Comparison of ENCODE assay signal across 33 cellular contexts in genomic region chr9:120787906-120788305, GRCh38. TPM values are rescaled to one million over a fixed set of nuclear protein-coding genes. Genes with fewer than 3 reads are reported as not detected.
DNase-seq lines count a peak whose midpoint lies in the region; ATAC-seq, FAIRE-seq and TF ChIP-seq lines count a peak whose summit lies in the region.
"Had no signal": no experiment of that assay in that cellular context is flagged by ENCODE, and none has a peak within 500 bp of the region (broad histone marks: within the 10 kb centered on the region; RNA-seq: fewer than 3 reads in every experiment).

No MANE protein-coding gene starts in this region.

- H3K27ac ChIP-seq in pancreas = no peak overlapping the region
- H3K27ac ChIP-seq: right atrium auricular region, SJSA1 had no signal

- intact Hi-C loops in pancreas (cut with DNase I) = no loop called here

- H3K27me3 ChIP-seq in Loucy (ENCODE audit: insufficient read depth, low read length, poor library complexity, severe bottlenecking) (no peaks in the 10 kb centered on the region), pancreas (no peaks in the 10 kb centered on the region)
- H3K27me3 ChIP-seq: BE2C, right atrium auricular region, SJSA1, upper lobe of left lung had no signal

- no peaks in the 10 kb centered on the region for H3K27me3 Mint-ChIP-seq in activated T-cell treated with anti-CD3 and anti-CD28 coated beads, Interleukin-2, amount 50 U/mL, for 24 hours
- no peaks in the 10 kb centered on the region for H3K27me3 Mint-ChIP-seq in effector memory CD8-positive, alpha-beta T cell
- no peaks in the 10 kb centered on the region for H3K27me3 Mint-ChIP-seq in stimulated activated naive CD8-positive, alpha-beta T cell treated with anti-CD3 and anti-CD28 coated beads, Interleukin-15, amount 100 ng/mL, for 72 hours
- H3K27me3 Mint-ChIP-seq: activated naive CD4-positive, alpha-beta T cell treated with anti-CD3 and anti-CD28 coated beads, Interleukin-2, amount 50 U/mL, for 24 hours; T-cell had no signal

- WGBS in pancreas, 2 donors = 36 to 46% methylated on average over 5 of the region's 5 CpGs

- no peak for DNase-seq in activated T-cell treated with anti-CD3 and anti-CD28 coated beads, Interleukin-2, amount 50 U/mL, for 24 hours
- DNase-seq in activated T-cell treated with anti-CD3 and anti-CD28 coated beads, Interleukin-2, amount 50 U/mL, for 48 hours = no peak
- DNase-seq in effector memory CD8-positive, alpha-beta T cell = no peak
- DNase-seq in pancreas (no peak), cerebellar nuclear complex (lab: John Stamatoyannopoulos, UW) (no peak)
- no peak for DNase-seq in stimulated activated naive CD8-positive, alpha-beta T cell treated with anti-CD3 and anti-CD28 coated beads, Interleukin-15, amount 100 ng/mL, for 72 hours
- DNase-seq: activated CD4-positive, CD25-positive, alpha-beta regulatory T cell treated with anti-CD3 and anti-CD28 coated beads, Interleukin-2, amount 50 U/mL, for 72 hours; anterior cingulate cortex; BE2C; Caco-2; caudate nucleus; dermis blood vessel endothelial cell; DMS79; GF-D8; H9; hypothalamus; mesendoderm; MM.1S; NCI-H1417 treated with DMSO at 0.1 percent for 48 hours; NCI-H2081 treated with DMSO at 0.1 percent for 48 hours; NCI-H226; NCI-H748 treated with DMSO at 0.1 percent for 48 hours; stimulated activated CD4-positive, alpha-beta T cell treated with anti-CD3 and anti-CD28 coated beads, Interleukin-1b, Interleukin-23, amount 100 ng/mL, for 48 hours; T-cell had no signal

- H3K27ac Mint-ChIP-seq in activated T-cell treated with anti-CD3 and anti-CD28 coated beads, Interleukin-2, amount 50 U/mL, for 24 hours = peak overlapping the region; percentile 61
- peak overlapping the region; percentile 5 to 32 for H3K27ac Mint-ChIP-seq in effector memory CD8-positive, alpha-beta T cell
- H3K27ac Mint-ChIP-seq in stimulated activated naive CD8-positive, alpha-beta T cell treated with anti-CD3 and anti-CD28 coated beads, Interleukin-15, amount 100 ng/mL, for 72 hours = peak overlapping the region in 1 of 2 donors; percentile 76
- H3K27ac Mint-ChIP-seq: activated naive CD4-positive, alpha-beta T cell treated with anti-CD3 and anti-CD28 coated beads, Interleukin-2, amount 50 U/mL, for 24 hours; H9 had no signal

- H3K9me3 ChIP-seq in Loucy (ENCODE audit: insufficient read depth, low read depth, low read length) = no peaks in the 10 kb centered on the region
- no peaks in the 10 kb centered on the region for H3K9me3 ChIP-seq in pancreas
- H3K9me3 ChIP-seq: BE2C, Caco-2, right atrium auricular region, SJSA1, upper lobe of left lung had no signal

- peaks cover 59% of the 10 kb centered on the region for H4K20me1 ChIP-seq in Loucy (ENCODE audit: insufficient read depth, low read length, poor library complexity, severe bottlenecking)

- TF ChIP-seq CTCF in Loucy (conservative IDR thresholded peaks at IDR 0.05; ENCODE audit: low read length) (no peak), pancreas (IDR thresholded peaks at IDR 0.05) (no peak)

- H3K36me3 ChIP-seq in Loucy (ENCODE audit: insufficient read depth, low read length) (peaks cover 18% of the 10 kb centered on the region), pancreas (no peaks in the 10 kb centered on the region)

- H3K4me3 ChIP-seq in Loucy (ENCODE audit: low read length, poor library complexity, severe bottlenecking) (peak overlapping the region; percentile 62), pancreas (no peak overlapping the region)
- H3K4me3 ChIP-seq: right atrium auricular region, SJSA1, smooth muscle cell, upper lobe of left lung had no signal

- H3K4me2 ChIP-seq in Loucy (ENCODE audit: low read depth, low read length, poor library complexity, severe bottlenecking) = peak overlapping the region; percentile 96
- H3K4me2 ChIP-seq: smooth muscle cell had no signal

- H3K36me3 Mint-ChIP-seq in activated T-cell treated with anti-CD3 and anti-CD28 coated beads, Interleukin-2, amount 50 U/mL, for 24 hours (ENCODE audit: low read depth) = peaks cover 88% of the 10 kb centered on the region
- peaks cover 60% of the 10 kb centered on the region for H3K36me3 Mint-ChIP-seq in effector memory CD8-positive, alpha-beta T cell (ENCODE audit: insufficient read depth)

- no peak overlapping the region for H3K4me3 Mint-ChIP-seq in activated T-cell treated with anti-CD3 and anti-CD28 coated beads, Interleukin-2, amount 50 U/mL, for 24 hours
- H3K4me3 Mint-ChIP-seq in effector memory CD8-positive, alpha-beta T cell = peak overlapping the region in 1 of 2 donors; percentile 17
- H3K4me3 Mint-ChIP-seq in stimulated activated naive CD8-positive, alpha-beta T cell treated with anti-CD3 and anti-CD28 coated beads, Interleukin-15, amount 100 ng/mL, for 72 hours = no peak overlapping the region
- H3K4me3 Mint-ChIP-seq: H9 had no signal

- peaks cover 75% of the 10 kb centered on the region for H3K4me1 Mint-ChIP-seq in activated T-cell treated with anti-CD3 and anti-CD28 coated beads, Interleukin-2, amount 50 U/mL, for 24 hours (ENCODE audit: low read depth)
- peaks cover 45 to 76% of the 10 kb centered on the region in 2 donors for H3K4me1 Mint-ChIP-seq in effector memory CD8-positive, alpha-beta T cell (ENCODE audit: low read depth in 2 of 2)
- H3K4me1 Mint-ChIP-seq in stimulated activated naive CD8-positive, alpha-beta T cell treated with anti-CD3 and anti-CD28 coated beads, Interleukin-15, amount 100 ng/mL, for 72 hours = peaks cover 68% of the 10 kb centered on the region

- peaks cover 98% of the 10 kb centered on the region for H3K79me2 ChIP-seq in Loucy (ENCODE audit: insufficient read depth, low read length)

- no peak for ATAC-seq in effector memory CD8-positive, alpha-beta T cell (replicated peaks)
- ATAC-seq in pancreas (peak in 3 of 4 donors; percentile 30 to 46 (median 39)), HG02852 (IDR thresholded peaks at IDR 0.05; ENCODE audit: unreplicated experiment) (no peak)
- no peak for ATAC-seq in stimulated activated naive CD8-positive, alpha-beta T cell treated with anti-CD3 and anti-CD28 coated beads, Interleukin-15, amount 100 ng/mL, for 72 hours
- ATAC-seq: T-cell had no signal

- H3K4me1 ChIP-seq in Loucy (ENCODE audit: insufficient read depth, low read length, poor library complexity, severe bottlenecking) (peaks cover 77% of the 10 kb centered on the region), pancreas (peaks cover 13 to 31% (median 24%) of the 10 kb centered on the region in 3 donors)
- H3K4me1 ChIP-seq: BE2C had no signal

- H3K9me2 ChIP-seq in Loucy (replicated peaks; ENCODE audit: low read depth, low read length) = no peaks in the 10 kb centered on the region

- H3K9me3 Mint-ChIP-seq in activated T-cell treated with anti-CD3 and anti-CD28 coated beads, Interleukin-2, amount 50 U/mL, for 24 hours = no peaks in the 10 kb centered on the region
- H3K9me3 Mint-ChIP-seq in effector memory CD8-positive, alpha-beta T cell = no peaks in the 10 kb centered on the region
- no peaks in the 10 kb centered on the region for H3K9me3 Mint-ChIP-seq in stimulated activated naive CD8-positive, alpha-beta T cell treated with anti-CD3 and anti-CD28 coated beads, Interleukin-15, amount 100 ng/mL, for 72 hours
- H3K9me3 Mint-ChIP-seq: activated naive CD4-positive, alpha-beta T cell treated with anti-CD3 and anti-CD28 coated beads, Interleukin-2, amount 50 U/mL, for 24 hours; T-cell had no signal

- no peaks in the 10 kb centered on the region for H3F3A ChIP-seq in Loucy (ENCODE audit: low read depth)

- FAIRE-seq in pancreas (lab: Jason Lieb, UNC) = no peak
- FAIRE-seq: endothelial cell of umbilical vein, GM19239 had no signal

- peak overlapping the region; percentile 56 for H3K9ac ChIP-seq in Loucy (ENCODE audit: low read depth, low read length, poor library complexity, severe bottlenecking)

- no peak overlapping the region for H2AFZ ChIP-seq in Loucy (ENCODE audit: low read length)

RNA-seq across cellular contexts. Expression of gene FBXW2, which starts 5.3 kb away (rescaled TPM):
- total RNA-seq in pancreas = 10 to 100 TPM; 19.7 to 35.5 (median 22.8) TPM
- 1 to 10 TPM; 6.4 to 10.0 TPM for polyA plus RNA-seq in pancreas

RNA-seq across cellular contexts. Expression of gene PSMD5, which starts 54.8 kb away (rescaled TPM):
- 10 to 100 TPM; 18.3 to 33.0 (median 23.6) TPM for total RNA-seq in pancreas
- polyA plus RNA-seq in pancreas = 10 to 100 TPM in 1 of 2 donors, 1 to 10 TPM in 1; 5.8 to 12.2 TPM

Comparison
In these comparisons a context has a peak if more than half of its experiments do, and no peak if none do; other contexts are left out.
1. ATAC-seq: peak in pancreas (3 of 4); none in effector memory CD8-positive, alpha-beta T cell (single experiment), HG02852 (single experiment) and stimulated activated naive CD8-positive, alpha-beta T cell treated with anti-CD3 and anti-CD28 coated beads, Interleukin-15, amount 100 ng/mL, for 72 hours (single experiment).